ENCODE assay signal across 9 cellular contexts in the genomic region with DNA sequence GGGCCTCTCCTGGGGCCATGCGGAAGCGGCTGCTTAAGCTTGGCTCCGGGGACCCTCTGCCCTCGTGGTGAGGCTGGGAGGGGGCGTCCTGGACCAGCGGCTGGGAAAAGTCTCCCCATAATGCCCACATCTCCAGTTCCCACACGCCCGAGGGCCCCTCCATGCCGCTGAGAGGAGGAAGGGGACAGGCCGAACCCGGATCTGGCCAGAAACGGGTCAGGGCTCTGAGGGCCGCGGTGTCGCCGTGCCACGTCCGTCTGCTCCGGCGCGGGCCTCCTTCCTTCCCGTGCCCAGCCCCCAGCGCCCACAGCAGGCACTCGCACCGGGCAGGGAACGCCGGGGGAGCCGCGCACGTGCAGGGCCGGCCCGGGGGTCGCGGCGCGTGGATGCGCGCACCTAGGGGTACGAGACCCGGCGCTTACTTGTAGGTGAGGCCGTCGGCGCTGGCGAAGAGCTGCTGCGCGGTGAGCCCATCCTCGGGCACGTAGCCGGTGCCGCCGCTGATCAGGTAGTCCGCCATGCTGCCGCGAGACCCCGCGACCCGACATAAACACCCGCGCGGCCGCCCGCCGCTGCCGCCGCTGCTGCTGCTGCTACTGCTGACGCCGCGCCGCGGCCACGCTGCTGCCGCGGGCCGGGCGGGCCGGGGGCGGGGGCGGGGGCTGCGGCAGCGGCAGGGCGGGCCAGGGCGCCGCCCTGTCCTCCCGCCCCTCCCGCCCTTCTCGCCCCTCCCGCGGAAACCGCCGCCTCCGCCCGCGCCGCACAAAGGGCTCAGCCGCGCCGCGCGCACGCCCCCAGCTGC. TPM values are rescaled to one million over a fixed set of nuclear protein-coding genes. Genes with fewer than 3 reads are reported as not detected.
DNase-seq lines count a peak whose midpoint lies in the region; ATAC-seq, FAIRE-seq and TF ChIP-seq lines count a peak whose summit lies in the region.
"Had no signal": no experiment of that assay in that cellular context is flagged by ENCODE, and none has a peak within 500 bp of the region (broad histone marks: within the 10 kb centered on the region; RNA-seq: fewer than 3 reads in every experiment).

No MANE protein-coding gene starts in this region.

- H3K4me3 ChIP-seq in parathyroid adenoma (ENCODE audit: low read depth, low read length), result peak overlapping the region; percentile 55

- no peak for FAIRE-seq in frontal cortex (lab: Jason Lieb, UNC)

- H3K27me3 ChIP-seq in parathyroid adenoma (ENCODE audit: control insufficient read depth, insufficient read depth, low read length), result no peaks in the 10 kb centered on the region

- peak overlapping the region; percentile 53 for H3K9ac ChIP-seq in parathyroid adenoma

- H3K4me1 ChIP-seq in parathyroid adenoma, result peaks cover 12% of the 10 kb centered on the region

- peaks cover 3% of the 10 kb centered on the region for H3K79me2 ChIP-seq in parathyroid adenoma

- H3K27ac ChIP-seq in parathyroid adenoma, result peak overlapping the region; percentile 37

- H2AFZ ChIP-seq in parathyroid adenoma, result peak overlapping the region; percentile 94

- H3K27ac Mint-ChIP-seq in activated T-cell treated with anti-CD3 and anti-CD28 coated beads, Interleukin-2, amount 50 U/mL, for 72 hours, result no peak overlapping the region

- no peak for TF ChIP-seq CTCF in parathyroid adenoma (IDR thresholded peaks at IDR 0.05)

- peak overlapping the region; percentile 85 to 90 for H3K4me3 Mint-ChIP-seq in activated T-cell treated with anti-CD3 and anti-CD28 coated beads, Interleukin-2, amount 50 U/mL, for 72 hours

- DNase-seq in NCI-H2029 (lab: John Stamatoyannopoulos, UW) (peak; percentile 17), NCI-H2029 treated with DMSO at 0.1 percent for 48 hours (lab: John Stamatoyannopoulos, UW) (no peak), NCI-H82 treated with DMSO at 0.1 percent for 48 hours (lab: John Stamatoyannopoulos, UW; ENCODE audit: unreplicated experiment) (peak; percentile 22), frontal cortex (ENCODE audit: low spot score in 2 of 2) (peak; percentile 78 to 86), NOMO-1 treated with dmso at 0.1 percent for 144 hours (lab: John Stamatoyannopoulos, UW; ENCODE audit: unreplicated experiment) (no peak)
- peak; percentile 62 to 68 for DNase-seq in activated T-cell treated with anti-CD3 and anti-CD28 coated beads, Interleukin-2, amount 50 U/mL, for 72 hours

- peak; percentile 28 to 35 for ATAC-seq in activated T-cell treated with anti-CD3 and anti-CD28 coated beads, Interleukin-2, amount 50 U/mL, for 72 hours (replicated peaks in 1 of 2)
- no peak for ATAC-seq in HG03342 (IDR thresholded peaks at IDR 0.05; ENCODE audit: unreplicated experiment)

- peaks cover 5% of the 10 kb centered on the region for H3K27me3 Mint-ChIP-seq in activated T-cell treated with anti-CD3 and anti-CD28 coated beads, Interleukin-2, amount 50 U/mL, for 72 hours (ENCODE audit: low read depth)

- H3K9me3 ChIP-seq in parathyroid adenoma (ENCODE audit: control insufficient read depth, low read length), result no peaks in the 10 kb centered on the region

- no peaks in the 10 kb centered on the region for H3K36me3 Mint-ChIP-seq in activated T-cell treated with anti-CD3 and anti-CD28 coated beads, Interleukin-2, amount 50 U/mL, for 72 hours (ENCODE audit: insufficient read depth in 2 of 2)

- no peaks in the 10 kb centered on the region for H3K9me3 Mint-ChIP-seq in activated T-cell treated with anti-CD3 and anti-CD28 coated beads, Interleukin-2, amount 50 U/mL, for 72 hours

- H3K4me2 ChIP-seq in parathyroid adenoma (ENCODE audit: low read length), result peak overlapping the region; percentile 87

- H3K4me1 Mint-ChIP-seq in activated T-cell treated with anti-CD3 and anti-CD28 coated beads, Interleukin-2, amount 50 U/mL, for 72 hours (ENCODE audit: low read depth), result peaks cover 56% of the 10 kb centered on the region

- no peaks in the 10 kb centered on the region for H3K36me3 ChIP-seq in parathyroid adenoma (ENCODE audit: control insufficient read depth, insufficient read depth, low read length)

RNA-seq across cellular contexts. Expression of a gene that starts 4.2 kb away (rescaled TPM):
- 10 to 100 TPM; 39.5 to 41.3 TPM for total RNA-seq in activated T-cell treated with anti-CD3 and anti-CD28 coated beads, Interleukin-2, amount 50 U/mL, for 72 hours
- 26.5 TPM for total RNA-seq in frontal cortex

RNA-seq across cellular contexts. Expression of a gene that starts 44.1 kb away (rescaled TPM):
- total RNA-seq in activated T-cell treated with anti-CD3 and anti-CD28 coated beads, Interleukin-2, amount 50 U/mL, for 72 hours, result under 1 TPM; 0.14 to 0.70 TPM
- 3.3 TPM for total RNA-seq in frontal cortex
- total RNA-seq: renal cortical epithelial cell had no signal

RNA-seq across cellular contexts. Expression of a gene that starts 50.1 kb away (rescaled TPM):
- total RNA-seq in activated T-cell treated with anti-CD3 and anti-CD28 coated beads, Interleukin-2, amount 50 U/mL, for 72 hours, result 10 to 100 TPM; 42.7 to 59.9 TPM
- total RNA-seq in frontal cortex, result 26.9 TPM

Comparison
In these comparisons a context has a peak if more than half of its experiments do, and no peak if none do; other contexts are left out.
1. DNase-seq: peak in NCI-H2029 (single experiment), NCI-H82 treated with DMSO at 0.1 percent for 48 hours (single experiment), activated T-cell treated with anti-CD3 and anti-CD28 coated beads, Interleukin-2, amount 50 U/mL, for 72 hours (2 of 2) and frontal cortex (2 of 2); none in NCI-H2029 treated with DMSO at 0.1 percent for 48 hours (single experiment) and NOMO-1 treated with dmso at 0.1 percent for 144 hours (single experiment).